24 cellular contexts compared by ENCODE assay signal in genomic region chr5:107592515-107592914, GRCh38.
DNase-seq lines count a peak whose midpoint lies in the region; ATAC-seq and TF ChIP-seq lines count a peak whose summit lies in the region.
"Had no signal": no experiment of that assay in that cellular context is flagged by ENCODE, and none has a peak within 500 bp of the region (broad histone marks: within the 10 kb centered on the region; RNA-seq: fewer than 3 reads in every experiment).

No MANE protein-coding gene starts in this region.

- H3K27ac Mint-ChIP-seq in chondrocyte (ENCODE audit: unreplicated experiment) = no peak overlapping the region
- H3K27ac Mint-ChIP-seq: activated B cell treated with CpG ODN at 0.5 μM for 24 hours; activated naive CD8-positive, alpha-beta T cell treated with anti-CD3 and anti-CD28 coated beads, Interleukin-2, amount 10 ng/mL, durations not matched to agents 7 days and 5 days; B cell; dendritic cell treated with granulocyte-macrophage colony-stimulating factor and Interleukin-4, amounts not matched to agents 40 ng/mL and 50 ng/mL, for 4 days; IgD-negative memory B cell; stimulated activated effector memory CD8-positive, alpha-beta T cell treated with anti-CD3 and anti-CD28 coated beads, Interleukin-12 subunit alpha, Interleukin-12 subunit beta, amount 100 ng/mL, for 72 hours had no signal

- no peak overlapping the region for H2BK5ac ChIP-seq in mesenchymal stem cell (ENCODE audit: low read depth, low read length, poor library complexity, severe bottlenecking)

- H3K4me2 ChIP-seq in mesenchymal stem cell (ENCODE audit: low read length, poor library complexity, severe bottlenecking) = no peak overlapping the region
- H3K4me2 ChIP-seq: SK-N-SH had no signal

- H4K91ac ChIP-seq in mesenchymal stem cell (ENCODE audit: low read length) = no peak overlapping the region

- H2BK12ac ChIP-seq in mesenchymal stem cell (ENCODE audit: low read length in 2 of 2) = no peak overlapping the region

- H3K4me1 ChIP-seq in ectodermal cell (ENCODE audit: control insufficient read depth, insufficient read depth, low read length) = peaks cover 27% of the 10 kb centered on the region
- H3K4me1 ChIP-seq in mesenchymal stem cell (ENCODE audit: control insufficient read depth, insufficient read depth, low read depth, low read length) = peaks cover 2% of the 10 kb centered on the region

- H3K36me3 Mint-ChIP-seq in chondrocyte (ENCODE audit: low read depth) = no peaks in the 10 kb centered on the region
- H3K36me3 Mint-ChIP-seq: activated naive CD8-positive, alpha-beta T cell treated with anti-CD3 and anti-CD28 coated beads, Interleukin-2, amount 10 ng/mL, durations not matched to agents 7 days and 5 days; IgD-negative memory B cell; stimulated activated effector memory CD8-positive, alpha-beta T cell treated with anti-CD3 and anti-CD28 coated beads, Interleukin-12 subunit alpha, Interleukin-12 subunit beta, amount 100 ng/mL, for 72 hours had no signal

- H3K4me3 Mint-ChIP-seq in chondrocyte (ENCODE audit: unreplicated experiment) = no peak overlapping the region
- H3K4me3 Mint-ChIP-seq: activated B cell treated with CpG ODN at 0.5 μM for 24 hours; activated naive CD8-positive, alpha-beta T cell treated with anti-CD3 and anti-CD28 coated beads, Interleukin-2, amount 10 ng/mL, durations not matched to agents 7 days and 5 days; B cell; dendritic cell treated with granulocyte-macrophage colony-stimulating factor and Interleukin-4, amounts not matched to agents 40 ng/mL and 50 ng/mL, for 4 days; IgD-negative memory B cell; stimulated activated effector memory CD8-positive, alpha-beta T cell treated with anti-CD3 and anti-CD28 coated beads, Interleukin-12 subunit alpha, Interleukin-12 subunit beta, amount 100 ng/mL, for 72 hours had no signal

- H3K9me3 Mint-ChIP-seq in chondrocyte (ENCODE audit: low read depth) = no peaks in the 10 kb centered on the region
- H3K9me3 Mint-ChIP-seq: activated B cell treated with CpG ODN at 0.5 μM for 24 hours; activated naive CD8-positive, alpha-beta T cell treated with anti-CD3 and anti-CD28 coated beads, Interleukin-2, amount 10 ng/mL, durations not matched to agents 7 days and 5 days; dendritic cell treated with granulocyte-macrophage colony-stimulating factor and Interleukin-4, amounts not matched to agents 40 ng/mL and 50 ng/mL, for 4 days; stimulated activated effector memory CD8-positive, alpha-beta T cell treated with anti-CD3 and anti-CD28 coated beads, Interleukin-12 subunit alpha, Interleukin-12 subunit beta, amount 100 ng/mL, for 72 hours had no signal

- no peak overlapping the region for H3K14ac ChIP-seq in mesenchymal stem cell (ENCODE audit: low read length in 2 of 2)

- ATAC-seq in Right ventricle myocardium inferior = peak; percentile 53
- ATAC-seq in esophagus mucosa = no peak
- no peak for ATAC-seq in GM18858 (IDR thresholded peaks at IDR 0.05; ENCODE audit: unreplicated experiment)
- ATAC-seq: HCT116; stimulated activated effector memory CD8-positive, alpha-beta T cell treated with anti-CD3 and anti-CD28 coated beads, Interleukin-12 subunit alpha, Interleukin-12 subunit beta, amount 100 ng/mL, for 72 hours had no signal

- H3K4me3 ChIP-seq in ectodermal cell (ENCODE audit: insufficient read depth, low read depth, low read length) = no peak overlapping the region
- no peak overlapping the region for H3K4me3 ChIP-seq in mesenchymal stem cell (ENCODE audit: insufficient read depth in 1 of 2, low read depth in 1 of 2, low read length in 2 of 2)
- H3K4me3 ChIP-seq: testis had no signal

- DNase-seq in Right ventricle myocardium inferior (ENCODE audit: missing footprints) (no peak), cardiac septum (ENCODE audit: low spot score) (no peak), mesenchymal stem cell (no peak), GOT3 (lab: John Stamatoyannopoulos, UW) (no peak), chondrocyte (ENCODE audit: low spot score) (no peak)
- DNase-seq: activated B cell treated with CpG ODN at 0.5 μM for 24 hours; activated CD4-positive, alpha-beta T cell treated with anti-CD3 and anti-CD28 coated beads, Interleukin-2, amount 50 U/mL, for 48 hours; activated naive CD8-positive, alpha-beta T cell treated with anti-CD3 and anti-CD28 coated beads, Interleukin-2, amount 10 ng/mL, durations not matched to agents 7 days and 5 days; brain microvascular endothelial cell; NCI-H1105; NCI-H2029 treated with DMSO at 0.1 percent for 48 hours; NCI-H510A; small intestine; stimulated activated CD4-positive, alpha-beta T cell treated with anti-CD3 and anti-CD28 coated beads, Interleukin-2, amount 100 ng/mL, for 24 hours; testis had no signal

- H4K8ac ChIP-seq in mesenchymal stem cell (ENCODE audit: low read length) = peak overlapping the region; percentile 4

- H3K9me3 ChIP-seq in ectodermal cell (ENCODE audit: control insufficient read depth, low read length) (no peaks in the 10 kb centered on the region), mesenchymal stem cell (ENCODE audit: control insufficient read depth, low read length) (no peaks in the 10 kb centered on the region)
- H3K9me3 ChIP-seq: SK-N-SH, testis had no signal

- no peak overlapping the region for H2BK120ac ChIP-seq in mesenchymal stem cell (ENCODE audit: low read depth, low read length)

- H3K18ac ChIP-seq in mesenchymal stem cell (ENCODE audit: low read depth in 1 of 2, low read length in 2 of 2) = no peak overlapping the region

- intact Hi-C loops in Right ventricle myocardium inferior (cut with DNase I) (no loop called here), cardiac septum (cut with DNase I) (loop anchor here (5.0 kb wide), 1 partner anchor 75 kb away; no protein-coding TSS in a partner anchor)

- no peaks in the 10 kb centered on the region for H3K27me3 Mint-ChIP-seq in chondrocyte (ENCODE audit: low read depth)
- H3K27me3 Mint-ChIP-seq: activated B cell treated with CpG ODN at 0.5 μM for 24 hours; B cell; dendritic cell treated with granulocyte-macrophage colony-stimulating factor and Interleukin-4, amounts not matched to agents 40 ng/mL and 50 ng/mL, for 4 days; IgD-negative memory B cell had no signal

- no peaks in the 10 kb centered on the region for H3K27me3 ChIP-seq in ectodermal cell (ENCODE audit: control insufficient read depth, insufficient read depth, low read length, poor library complexity, severe bottlenecking)
- no peaks in the 10 kb centered on the region for H3K27me3 ChIP-seq in mesenchymal stem cell (ENCODE audit: control insufficient read depth in 1 of 2, insufficient read depth in 1 of 2, low read length in 2 of 2)
- H3K27me3 ChIP-seq: brain microvascular endothelial cell, testis had no signal

- TF ChIP-seq CTCF in chondrocyte (IDR thresholded peaks at IDR 0.05) = no peak

- H3K36me3 ChIP-seq in ectodermal cell (ENCODE audit: control insufficient read depth, insufficient read depth, low read length) (no peaks in the 10 kb centered on the region), mesenchymal stem cell (ENCODE audit: control insufficient read depth in 1 of 2, insufficient read depth in 2 of 2, low read depth in 1 of 2, low read length in 2 of 2) (peaks cover 0 to 3% of the 10 kb centered on the region in 2 experiments)
- H3K36me3 ChIP-seq: brain microvascular endothelial cell had no signal

- no peak overlapping the region for H3K9ac ChIP-seq in mesenchymal stem cell (ENCODE audit: low read length)
- H3K9ac ChIP-seq: SK-N-SH had no signal

- no peak overlapping the region for H2AK5ac ChIP-seq in mesenchymal stem cell (ENCODE audit: low read length, severe bottlenecking)

- 78 to 81% methylated on average over 7 of the region's 7 CpGs for WGBS in ectodermal cell, 2 experiments
- 98% methylated on average over 5 of the region's 7 CpGs for WGBS in mesenchymal stem cell

- peaks cover 28% of the 10 kb centered on the region for H3K4me1 Mint-ChIP-seq in chondrocyte (ENCODE audit: low read depth)
- H3K4me1 Mint-ChIP-seq: activated B cell treated with CpG ODN at 0.5 μM for 24 hours; activated naive CD8-positive, alpha-beta T cell treated with anti-CD3 and anti-CD28 coated beads, Interleukin-2, amount 10 ng/mL, durations not matched to agents 7 days and 5 days; B cell; IgD-negative memory B cell; stimulated activated effector memory CD8-positive, alpha-beta T cell treated with anti-CD3 and anti-CD28 coated beads, Interleukin-12 subunit alpha, Interleukin-12 subunit beta, amount 100 ng/mL, for 72 hours had no signal

- H3K79me1 ChIP-seq in mesenchymal stem cell (replicated peaks; ENCODE audit: low read length, poor library complexity, severe bottlenecking) = peaks cover 14% of the 10 kb centered on the region

- H2BK15ac ChIP-seq in mesenchymal stem cell (ENCODE audit: low read depth, poor library complexity, severe bottlenecking) = no peak overlapping the region

- H3K4ac ChIP-seq in mesenchymal stem cell (ENCODE audit: low read depth in 1 of 2, low read length in 2 of 2) = no peak overlapping the region

- H3K23ac ChIP-seq in mesenchymal stem cell (ENCODE audit: low read length in 2 of 2) = no peak overlapping the region

- H3K27ac ChIP-seq in ectodermal cell (ENCODE audit: insufficient read depth, low read depth, low read length, poor library complexity, severe bottlenecking) = peak overlapping the region; percentile 36
- no peak overlapping the region for H3K27ac ChIP-seq in mesenchymal stem cell (ENCODE audit: low read length, poor library complexity, severe bottlenecking)
- H3K27ac ChIP-seq: brain microvascular endothelial cell, testis had no signal

- H2AFZ ChIP-seq in mesenchymal stem cell (ENCODE audit: low read depth, low read length) = no peak overlapping the region
